Comparison of ENCODE assay signal across 12 cellular contexts in genomic region chr19:47781590-47782318, GRCh38. TPM values are rescaled to one million over a fixed set of nuclear protein-coding genes. Genes with fewer than 3 reads are reported as not detected.
A peak's percentile ranks its signal among the peaks of the same experiment; 100 is the strongest.
DNase-seq lines count a peak whose midpoint lies in the region; ATAC-seq and TF ChIP-seq lines count a peak whose summit lies in the region.
"Had no signal": no experiment of that assay in that cellular context is flagged by ENCODE, and none has a peak within 500 bp of the region (broad histone marks: within the 10 kb centered on the region; RNA-seq: fewer than 3 reads in every experiment).

No MANE protein-coding gene starts in this region.

- H3K36me3 Mint-ChIP-seq in CD4-positive, CD25-positive, alpha-beta regulatory T cell: peaks cover 27% of the 10 kb centered on the region
- peaks cover 78% of the 10 kb centered on the region for H3K36me3 Mint-ChIP-seq in activated T-helper 17 cell treated with anti-CD3 and anti-CD28 coated beads, Interleukin-2, amount 50 U/mL, for 72 hours (ENCODE audit: low read depth)

- H3K4me1 ChIP-seq in CD4-positive, CD25-positive, alpha-beta regulatory T cell (ENCODE audit: control insufficient read depth, insufficient read depth, low read length, poor library complexity, severe bottlenecking): peaks cover 27% of the 10 kb centered on the region
- H3K4me1 ChIP-seq in heart right ventricle: peaks cover 10 to 59% (median 45%) of the 10 kb centered on the region in 9 donors

- H3K27ac Mint-ChIP-seq in CD4-positive, CD25-positive, alpha-beta regulatory T cell: peak overlapping the region in 2 of 3 donors; percentile 69 to 84
- H3K27ac Mint-ChIP-seq in activated T-helper 17 cell treated with anti-CD3 and anti-CD28 coated beads, Interleukin-2, amount 50 U/mL, for 72 hours: peak overlapping the region; percentile 95

- TF ChIP-seq CTCF in heart right ventricle (IDR thresholded peaks at IDR 0.05): no peak

- no peak for ATAC-seq in CD4-positive, CD25-positive, alpha-beta regulatory T cell (ENCODE audit: low read depth in 2 of 2)
- ATAC-seq in activated T-helper 17 cell treated with anti-CD3 and anti-CD28 coated beads, Interleukin-2, amount 50 U/mL, for 72 hours (replicated peaks): no peak
- peak in 1 of 8 donors; percentile 10 for ATAC-seq in heart right ventricle
- ATAC-seq in activated CD4-positive, CD25-positive, alpha-beta regulatory T cell treated with anti-CD3 and anti-CD28 coated beads, Interleukin-2, amount 50 U/mL, for 24 hours: no peak

- 17 to 20% methylated on average over 9 of the region's 9 CpGs for WGBS in heart right ventricle, 2 donors

- no peak for DNase-seq in CD4-positive, CD25-positive, alpha-beta regulatory T cell
- peak in 1 of 2 donors; percentile 69 for DNase-seq in heart right ventricle
- DNase-seq in posterior cingulate gyrus: peak in 8 of 10 donors; percentile 31 to 86 (median 48)
- DNase-seq in GF-D8 (lab: John Stamatoyannopoulos, UW): no peak
- DNase-seq in NCI-H1092 treated with DMSO at 0.1 percent for 48 hours (lab: John Stamatoyannopoulos, UW): no peak
- DNase-seq in stimulated activated CD4-positive, alpha-beta T cell treated with anti-CD3 and anti-CD28 coated beads, Interleukin-4, amount 100 ng/mL, for 1 hour: no peak
- DNase-seq: mesenchymal stem cell, NCI-H2171 treated with DMSO at 0.1 percent for 48 hours had no signal

- H3K4me3 Mint-ChIP-seq in CD4-positive, CD25-positive, alpha-beta regulatory T cell: peak overlapping the region; percentile 61 to 99 (median 74)
- peak overlapping the region; percentile 96 for H3K4me3 Mint-ChIP-seq in activated T-helper 17 cell treated with anti-CD3 and anti-CD28 coated beads, Interleukin-2, amount 50 U/mL, for 72 hours

- H3K27me3 Mint-ChIP-seq in CD4-positive, CD25-positive, alpha-beta regulatory T cell: no peaks in the 10 kb centered on the region
- no peaks in the 10 kb centered on the region for H3K27me3 Mint-ChIP-seq in activated T-helper 17 cell treated with anti-CD3 and anti-CD28 coated beads, Interleukin-2, amount 50 U/mL, for 72 hours

- H3K4me3 ChIP-seq in CD4-positive, CD25-positive, alpha-beta regulatory T cell (ENCODE audit: low read depth, low read length): no peak overlapping the region
- peak overlapping the region in 5 of 10 donors; percentile 8 to 99 (median 89) for H3K4me3 ChIP-seq in heart right ventricle

- no peak overlapping the region for H3K27ac ChIP-seq in CD4-positive, CD25-positive, alpha-beta regulatory T cell (ENCODE audit: insufficient read depth, low read length, poor library complexity, severe bottlenecking)
- peak overlapping the region in 8 of 10 donors; percentile 55 to 100 (median 99) for H3K27ac ChIP-seq in heart right ventricle

- no peaks in the 10 kb centered on the region for H3K9me3 Mint-ChIP-seq in CD4-positive, CD25-positive, alpha-beta regulatory T cell
- H3K9me3 Mint-ChIP-seq in activated T-helper 17 cell treated with anti-CD3 and anti-CD28 coated beads, Interleukin-2, amount 50 U/mL, for 72 hours: no peaks in the 10 kb centered on the region

- no peaks in the 10 kb centered on the region for H3K9me3 ChIP-seq in CD4-positive, CD25-positive, alpha-beta regulatory T cell (ENCODE audit: control insufficient read depth in 2 of 2, low read length in 2 of 2)
- H3K9me3 ChIP-seq in heart right ventricle: no peaks in the 10 kb centered on the region

- intact Hi-C loops in heart right ventricle (cut with DNase I): loop anchor here in 2 of 10 donors (5.0 kb wide), 2 partner anchors 34 to 69 kb away; partner anchors contain the start of genes EHD2 (in 1 of the 2) and NOP53 (in 1 of the 2)
- intact Hi-C loops in posterior cingulate gyrus (cut with DNase I): no loop called here

- H3K36me3 ChIP-seq in CD4-positive, CD25-positive, alpha-beta regulatory T cell (ENCODE audit: control insufficient read depth, insufficient read depth, low read length): peaks cover 23% of the 10 kb centered on the region
- H3K36me3 ChIP-seq in heart right ventricle: peaks cover 0 to 64% (median 36%) of the 10 kb centered on the region in 9 donors

- H3K27me3 ChIP-seq in CD4-positive, CD25-positive, alpha-beta regulatory T cell (ENCODE audit: control insufficient read depth, insufficient read depth, low read length): no peaks in the 10 kb centered on the region
- no peaks in the 10 kb centered on the region for H3K27me3 ChIP-seq in heart right ventricle

- peaks cover 0 to 49% (median 18%) of the 10 kb centered on the region in 4 donors for H3K4me1 Mint-ChIP-seq in CD4-positive, CD25-positive, alpha-beta regulatory T cell
- peaks cover 20% of the 10 kb centered on the region for H3K4me1 Mint-ChIP-seq in activated T-helper 17 cell treated with anti-CD3 and anti-CD28 coated beads, Interleukin-2, amount 50 U/mL, for 72 hours

RNA-seq across cellular contexts. Expression of gene SELENOW, which starts 3.3 kb away (rescaled TPM):
- total RNA-seq in CD4-positive, CD25-positive, alpha-beta regulatory T cell: 119 TPM
- polyA plus RNA-seq in CD4-positive, CD25-positive, alpha-beta regulatory T cell: 100 to 1,000 TPM; 345 to 422 (median 391) TPM
- 100 to 1,000 TPM; 126 to 127 TPM for total RNA-seq in activated T-helper 17 cell treated with anti-CD3 and anti-CD28 coated beads, Interleukin-2, amount 50 U/mL, for 72 hours
- 1,000 to 10,000 TPM in 5 of 10 donors, 100 to 1,000 TPM in 5; 828 to 1,621 (median 1,009) TPM for total RNA-seq in heart right ventricle
- 1,000 to 10,000 TPM in 1 of 2 donors, 100 to 1,000 TPM in 1; 711 to 1,774 TPM for polyA plus RNA-seq in heart right ventricle

RNA-seq across cellular contexts. Expression of gene TPRX1, which starts 22.6 kb away (rescaled TPM):
- not detected for total RNA-seq in CD4-positive, CD25-positive, alpha-beta regulatory T cell
- not detected for polyA plus RNA-seq in CD4-positive, CD25-positive, alpha-beta regulatory T cell
- not detected for total RNA-seq in activated T-helper 17 cell treated with anti-CD3 and anti-CD28 coated beads, Interleukin-2, amount 50 U/mL, for 72 hours
- not detected for total RNA-seq in heart right ventricle
- not detected for polyA plus RNA-seq in heart right ventricle
- total RNA-seq: endothelial cell of umbilical vein, H4 had no signal
- polyA plus RNA-seq: endothelial cell of umbilical vein had no signal

RNA-seq across cellular contexts. Expression of gene NOP53, which starts 36.4 kb away (rescaled TPM):
- 701 TPM for total RNA-seq in CD4-positive, CD25-positive, alpha-beta regulatory T cell
- polyA plus RNA-seq in CD4-positive, CD25-positive, alpha-beta regulatory T cell: 100 to 1,000 TPM; 168 to 353 (median 217) TPM
- total RNA-seq in activated T-helper 17 cell treated with anti-CD3 and anti-CD28 coated beads, Interleukin-2, amount 50 U/mL, for 72 hours: 100 to 1,000 TPM; 274 to 467 TPM
- total RNA-seq in heart right ventricle: 100 to 1,000 TPM; 131 to 208 (median 177) TPM
- polyA plus RNA-seq in heart right ventricle: 100 to 1,000 TPM; 210 to 256 TPM

RNA-seq across cellular contexts. Expression of gene CRX, which starts 40.0 kb away (rescaled TPM):
- total RNA-seq in CD4-positive, CD25-positive, alpha-beta regulatory T cell: not detected
- not detected for polyA plus RNA-seq in CD4-positive, CD25-positive, alpha-beta regulatory T cell
- total RNA-seq in activated T-helper 17 cell treated with anti-CD3 and anti-CD28 coated beads, Interleukin-2, amount 50 U/mL, for 72 hours: under 1 TPM in 1 of 2 donors, not detected in 1; 0.16 TPM
- not detected for total RNA-seq in heart right ventricle
- polyA plus RNA-seq in heart right ventricle: not detected
- total RNA-seq: endothelial cell of umbilical vein, H4 had no signal
- polyA plus RNA-seq: endothelial cell of umbilical vein had no signal

Comparison
In these comparisons a context has a peak if more than half of its experiments do, and no peak if none do; other contexts are left out.
1. DNase-seq: peak in posterior cingulate gyrus (8 of 10); none in CD4-positive, CD25-positive, alpha-beta regulatory T cell (0 of 3), GF-D8 (single experiment), NCI-H1092 treated with DMSO at 0.1 percent for 48 hours (single experiment) and stimulated activated CD4-positive, alpha-beta T cell treated with anti-CD3 and anti-CD28 coated beads, Interleukin-4, amount 100 ng/mL, for 1 hour (single experiment).